18 cellular contexts compared by ENCODE assay signal in the genomic region with DNA sequence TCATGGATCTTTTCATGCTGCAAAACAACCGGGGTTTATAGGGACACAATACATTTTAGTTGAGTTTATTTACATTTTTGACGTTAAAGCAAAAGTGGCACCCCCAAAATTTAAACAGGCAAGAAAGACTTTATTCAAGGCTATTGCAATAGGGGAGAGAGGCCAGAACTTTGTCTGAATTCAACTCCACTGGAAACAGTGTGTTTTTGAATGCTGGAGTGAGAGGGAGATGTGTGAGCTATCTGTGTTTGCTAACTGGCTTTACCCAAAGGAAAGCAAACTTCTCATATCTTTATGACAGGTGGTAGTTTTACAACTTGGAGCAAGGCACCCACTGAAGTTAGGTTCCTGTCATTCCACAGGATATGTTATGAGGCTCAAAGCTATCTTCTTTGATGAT.
DNase-seq lines count a peak whose midpoint lies in the region; TF ChIP-seq lines count a peak whose summit lies in the region.
"Had no signal": no experiment of that assay in that cellular context is flagged by ENCODE, and none has a peak within 500 bp of the region (broad histone marks: within the 10 kb centered on the region; RNA-seq: fewer than 3 reads in every experiment).

No MANE protein-coding gene starts in this region.

- no TSS peak for BruUV-seq in Caco-2 (replicated peaks; lab: Mats Ljungman, UMichigan)

- H3K27me3 Mint-ChIP-seq in Caco-2 (ENCODE audit: insufficient read depth, unreplicated experiment) (no peaks in the 10 kb centered on the region), progenitor cell of endocrine pancreas (no peaks in the 10 kb centered on the region), immature natural killer cell (ENCODE audit: low read depth in 3 of 3) (peaks cover 0 to 9% (median 3%) of the 10 kb centered on the region in 3 donors)

- H3K9me3 ChIP-seq in Caco-2, result peaks cover 13% of the 10 kb centered on the region
- H3K9me3 ChIP-seq in Loucy (ENCODE audit: insufficient read depth, low read depth, low read length), result no peaks in the 10 kb centered on the region
- H3K9me3 ChIP-seq: BLaER1 had no signal

- no peak overlapping the region for H3K9ac ChIP-seq in Loucy (ENCODE audit: low read depth, low read length, poor library complexity, severe bottlenecking)
- H3K9ac ChIP-seq: BLaER1 had no signal

- CTCF ChIA-PET in Caco-2 (lab: Charles Lee), result no interaction called here

- DNase-seq in Caco-2, result peak; percentile 51 to 53
- peak; percentile 25 for DNase-seq in fibroblast of villous mesenchyme (ENCODE audit: low read depth)
- no peak for DNase-seq in progenitor cell of endocrine pancreas (ENCODE audit: low spot score, unreplicated experiment)
- no peak for DNase-seq in NCI-H2227 (lab: John Stamatoyannopoulos, UW; ENCODE audit: unreplicated experiment)
- no peak for DNase-seq in SKM-1 treated with dmso at 0.1 percent for 144 hours (lab: John Stamatoyannopoulos, UW; ENCODE audit: unreplicated experiment)
- no peak for DNase-seq in immature natural killer cell
- DNase-seq in NCI-H128 (lab: John Stamatoyannopoulos, UW; ENCODE audit: unreplicated experiment), result no peak
- DNase-seq: 8988T; CD4-positive, alpha-beta memory T cell; DMS 273 treated with DMSO at 0.1 percent for 48 hours; DMS53; DND-41; EL; GOT3; H7 had no signal

- intact Hi-C loops in Caco-2 (cut with micrococcal nuclease; ENCODE audit: unreplicated experiment), result loop anchor here (1.0 to 10.0 kb wide), 4 partner anchors 13 to 205 kb away; a partner anchor contains a TSS

- H3F3A ChIP-seq in Loucy (ENCODE audit: low read depth), result no peaks in the 10 kb centered on the region

- POLR2A ChIA-PET in Caco-2 (lab: Charles Lee), result no interaction called here

- H4K20me1 ChIP-seq in Loucy (ENCODE audit: insufficient read depth, low read length, poor library complexity, severe bottlenecking), result no peaks in the 10 kb centered on the region
- H4K20me1 ChIP-seq: BLaER1 had no signal

- H3K4me3 ChIP-seq in Caco-2 (ENCODE audit: low read depth, low read length), result no peak overlapping the region
- H3K4me3 ChIP-seq in Loucy (ENCODE audit: low read length, poor library complexity, severe bottlenecking), result no peak overlapping the region
- no peak overlapping the region for H3K4me3 ChIP-seq in fibroblast of villous mesenchyme (ENCODE audit: low read depth, low read length)
- H3K4me3 ChIP-seq: BLaER1 had no signal

- H3K36me3 Mint-ChIP-seq in Caco-2 (ENCODE audit: insufficient read depth, unreplicated experiment) (no peaks in the 10 kb centered on the region), progenitor cell of endocrine pancreas (ENCODE audit: insufficient read depth) (no peaks in the 10 kb centered on the region), immature natural killer cell (no peaks in the 10 kb centered on the region)
- H3K36me3 Mint-ChIP-seq: CD14-positive monocyte; CD4-positive, alpha-beta memory T cell had no signal

- H3K9me2 ChIP-seq in Loucy (replicated peaks; ENCODE audit: low read depth, low read length), result no peaks in the 10 kb centered on the region

- no peak for TF ChIP-seq CTCF in Caco-2 (IDR thresholded peaks at IDR 0.05; ENCODE audit: insufficient read depth in 1 of 2, low read depth in 1 of 2, low read length in 1 of 2, severe bottlenecking in 1 of 2, unreplicated experiment in 1 of 2)
- TF ChIP-seq CTCF in Loucy (conservative IDR thresholded peaks at IDR 0.05; ENCODE audit: low read length), result no peak
- no peak for TF ChIP-seq CTCF in fibroblast of villous mesenchyme (IDR thresholded peaks at IDR 0.05; ENCODE audit: insufficient read depth, low read depth, low read length)
- no peak for TF ChIP-seq CTCF in progenitor cell of endocrine pancreas (IDR thresholded peaks at IDR 0.05; ENCODE audit: unreplicated experiment)

- no peak overlapping the region for H3K4me3 Mint-ChIP-seq in Caco-2 (ENCODE audit: unreplicated experiment)
- H3K4me3 Mint-ChIP-seq in progenitor cell of endocrine pancreas (ENCODE audit: low read depth), result no peak overlapping the region
- no peak overlapping the region for H3K4me3 Mint-ChIP-seq in immature natural killer cell
- H3K4me3 Mint-ChIP-seq: CD14-positive monocyte; CD4-positive, alpha-beta memory T cell had no signal

- H3K9me3 Mint-ChIP-seq in Caco-2 (ENCODE audit: unreplicated experiment) (peaks cover 9% of the 10 kb centered on the region), progenitor cell of endocrine pancreas (ENCODE audit: low read depth) (peaks cover 3% of the 10 kb centered on the region), immature natural killer cell (no peaks in the 10 kb centered on the region)

- no peaks in the 10 kb centered on the region for H3K79me2 ChIP-seq in Loucy (ENCODE audit: insufficient read depth, low read length)

- H3K27ac Mint-ChIP-seq in Caco-2 (ENCODE audit: unreplicated experiment) (peak overlapping the region; percentile 56), progenitor cell of endocrine pancreas (peak overlapping the region; percentile 33), immature natural killer cell (no peak overlapping the region)
- H3K27ac Mint-ChIP-seq: CD14-positive monocyte; CD4-positive, alpha-beta memory T cell had no signal

- no peak overlapping the region for H3K4me2 ChIP-seq in Loucy (ENCODE audit: low read depth, low read length, poor library complexity, severe bottlenecking)
- H3K4me2 ChIP-seq: BLaER1 had no signal

- no peaks in the 10 kb centered on the region; the same call in none of the 2 replicates for H3K36me3 ChIP-seq in Caco-2 (ENCODE audit: control insufficient read depth, insufficient read depth, low read length)
- no peaks in the 10 kb centered on the region for H3K36me3 ChIP-seq in Loucy (ENCODE audit: insufficient read depth, low read length)
- H3K36me3 ChIP-seq: BLaER1 had no signal

- 0 out of 2 replicates have a peak overlapping the region, but pooled peaks have one; percentile 37 for H2AFZ ChIP-seq in Loucy (ENCODE audit: low read length)

- peaks cover 27% of the 10 kb centered on the region for H3K4me1 ChIP-seq in Caco-2
- H3K4me1 ChIP-seq in Loucy (ENCODE audit: insufficient read depth, low read length, poor library complexity, severe bottlenecking), result peaks cover 8% of the 10 kb centered on the region
- H3K4me1 ChIP-seq: BLaER1 had no signal

- peaks cover 20% of the 10 kb centered on the region for H3K4me1 Mint-ChIP-seq in Caco-2 (ENCODE audit: low read depth, unreplicated experiment)
- peaks cover 56% of the 10 kb centered on the region for H3K4me1 Mint-ChIP-seq in progenitor cell of endocrine pancreas (ENCODE audit: low read depth)
- H3K4me1 Mint-ChIP-seq in immature natural killer cell, result no peaks in the 10 kb centered on the region
- H3K4me1 Mint-ChIP-seq: CD14-positive monocyte; CD4-positive, alpha-beta memory T cell had no signal

- no peaks in the 10 kb centered on the region for H3K27me3 ChIP-seq in Caco-2 (replicated peaks; ENCODE audit: control insufficient read depth, insufficient read depth, low read length)
- H3K27me3 ChIP-seq in Loucy (ENCODE audit: insufficient read depth, low read length, poor library complexity, severe bottlenecking), result no peaks in the 10 kb centered on the region
- H3K27me3 ChIP-seq: BLaER1 had no signal

Comparison
In these comparisons a context has a peak if more than half of its experiments do, and no peak if none do; other contexts are left out.
1. DNase-seq: peak in Caco-2 (2 of 2) and fibroblast of villous mesenchyme (single experiment); none in progenitor cell of endocrine pancreas (single experiment), NCI-H2227 (single experiment), SKM-1 treated with dmso at 0.1 percent for 144 hours (single experiment), immature natural killer cell (0 of 3) and NCI-H128 (single experiment).
2. H3K27ac Mint-ChIP-seq: peak in Caco-2 (single experiment) and progenitor cell of endocrine pancreas (single experiment); none in immature natural killer cell (0 of 6).